In the genomic region with DNA sequence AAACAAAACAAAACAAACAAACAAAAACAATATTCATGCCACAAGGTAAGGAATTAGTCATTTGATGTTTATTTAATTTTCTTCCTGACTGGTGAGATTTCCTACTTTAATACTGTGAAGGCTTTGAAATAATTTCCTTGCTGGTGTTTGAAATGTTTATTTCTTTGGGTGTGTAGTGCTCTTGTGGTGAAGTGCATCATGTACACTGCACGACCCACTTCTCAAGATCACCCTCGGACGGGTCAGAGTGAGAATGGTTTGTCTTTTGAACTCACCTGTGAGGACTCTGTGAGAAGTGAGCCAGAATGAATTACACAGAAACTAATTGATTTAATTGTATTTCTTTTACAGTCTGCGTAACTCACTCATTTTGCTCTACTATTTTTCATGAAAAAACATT, we compare ENCODE assay signal across 17 cellular contexts.
"Had no signal": no experiment of that assay in that cellular context is flagged by ENCODE, and none has a peak within 500 bp of the region (broad histone marks: within the 10 kb centered on the region; RNA-seq: fewer than 3 reads in every experiment).

No MANE protein-coding gene starts in this region.

- H3K36me3 ChIP-seq: heart left ventricle, vagina had no signal

- H3K27me3 ChIP-seq: dorsolateral prefrontal cortex, heart left ventricle, vagina had no signal

- FAIRE-seq: endometrium, islet of Langerhans had no signal

- H3K27ac ChIP-seq: vagina had no signal

- H3K4me3 ChIP-seq: heart left ventricle, vagina had no signal

- ATAC-seq: activated T-cell treated with anti-CD3 and anti-CD28 coated beads, Interleukin-2, amount 50 U/mL, for 72 hours; esophagus mucosa; heart left ventricle; sciatic nerve had no signal

- H3K4me3 Mint-ChIP-seq: activated naive CD8-positive, alpha-beta T cell treated with anti-CD3 and anti-CD28 coated beads for 36 hours; activated T-cell treated with anti-CD3 and anti-CD28 coated beads, Interleukin-2, amount 50 U/mL, for 72 hours had no signal

- H3K9me3 Mint-ChIP-seq: activated naive CD8-positive, alpha-beta T cell treated with anti-CD3 and anti-CD28 coated beads for 36 hours had no signal

- H3K36me3 Mint-ChIP-seq: activated naive CD8-positive, alpha-beta T cell treated with anti-CD3 and anti-CD28 coated beads for 36 hours had no signal

- H3K4me1 Mint-ChIP-seq: activated naive CD8-positive, alpha-beta T cell treated with anti-CD3 and anti-CD28 coated beads for 36 hours had no signal

- H3K4me1 ChIP-seq: vagina had no signal

- DNase-seq: activated CD4-positive, alpha-beta T cell treated with anti-CD3 and anti-CD28 coated beads for 1 hour; activated CD4-positive, alpha-beta T cell treated with anti-CD3 and anti-CD28 coated beads, Interleukin-2, amount 50 U/mL, for 48 hours; activated gamma-delta T cell treated with Interleukin-2 at 50 U/mL for 16 hours; activated naive CD8-positive, alpha-beta T cell treated with anti-CD3 and anti-CD28 coated beads for 36 hours; activated T-cell treated with anti-CD3 and anti-CD28 coated beads, Interleukin-2, amount 50 U/mL, for 72 hours; dorsolateral prefrontal cortex; foreskin fibroblast; heart left ventricle; mesendoderm; stimulated activated CD4-positive, alpha-beta T cell treated with anti-CD3 and anti-CD28 coated beads, Interleukin-2, amount 100 ng/mL, for 48 hours; stimulated activated naive CD4-positive, alpha-beta T cell treated with Interleukin-2 at 50 U/mL for 16 hours; T-helper 9 cell had no signal

- H3K27me3 Mint-ChIP-seq: activated naive CD8-positive, alpha-beta T cell treated with anti-CD3 and anti-CD28 coated beads for 36 hours had no signal

- H3K9me3 ChIP-seq: heart left ventricle, vagina had no signal

- H3K27ac Mint-ChIP-seq: activated naive CD8-positive, alpha-beta T cell treated with anti-CD3 and anti-CD28 coated beads for 36 hours; activated T-cell treated with anti-CD3 and anti-CD28 coated beads, Interleukin-2, amount 50 U/mL, for 72 hours had no signal
